Comparison of ENCODE assay signal across 8 cellular contexts in genomic region chr22:18056161-18056666, GRCh38.
DNase-seq lines count a peak whose midpoint lies in the region; ATAC-seq and TF ChIP-seq lines count a peak whose summit lies in the region.

No MANE protein-coding gene starts in this region.

- H3K4me3 ChIP-seq in duodenal mucosa (ENCODE audit: low read depth in 1 of 2, low read length in 2 of 2), result no peak overlapping the region

- TF ChIP-seq CTCF in GM10248 (IDR thresholded peaks at IDR 0.05; ENCODE audit: control extremely low read depth, extremely low read depth, low read depth, missing control alignments), result no peak
- no peak for TF ChIP-seq CTCF in nephron (IDR thresholded peaks at IDR 0.05; ENCODE audit: unreplicated experiment in 3 of 3)

- H3K9ac ChIP-seq in duodenal mucosa (ENCODE audit: low read depth in 1 of 2, low read length in 2 of 2), result no peak overlapping the region

- H3K4me1 Mint-ChIP-seq in nephron, result peaks cover 16% of the 10 kb centered on the region
- peaks cover 2% of the 10 kb centered on the region for H3K4me1 Mint-ChIP-seq in activated naive CD4-positive, alpha-beta T cell treated with anti-CD3 and anti-CD28 coated beads, Interleukin-2, amount 10 ng/mL, durations not matched to agents 7 days and 5 days

- no peak for ATAC-seq in HG03342 (IDR thresholded peaks at IDR 0.05; ENCODE audit: unreplicated experiment)

- H3K9me3 Mint-ChIP-seq in nephron, result peaks cover 2% of the 10 kb centered on the region
- no peaks in the 10 kb centered on the region for H3K9me3 Mint-ChIP-seq in activated naive CD4-positive, alpha-beta T cell treated with anti-CD3 and anti-CD28 coated beads, Interleukin-2, amount 10 ng/mL, durations not matched to agents 7 days and 5 days

- no peak overlapping the region for H3K4me3 Mint-ChIP-seq in nephron
- H3K4me3 Mint-ChIP-seq in activated naive CD4-positive, alpha-beta T cell treated with anti-CD3 and anti-CD28 coated beads, Interleukin-2, amount 10 ng/mL, durations not matched to agents 7 days and 5 days, result no peak overlapping the region

- H3K27me3 ChIP-seq in duodenal mucosa (ENCODE audit: control insufficient read depth in 1 of 2, insufficient read depth in 2 of 2, low read length in 2 of 2), result no peaks in the 10 kb centered on the region

- no peaks in the 10 kb centered on the region for H3K36me3 ChIP-seq in duodenal mucosa (ENCODE audit: control insufficient read depth in 1 of 2, insufficient read depth in 2 of 2, low read length in 2 of 2)

- H3K27ac Mint-ChIP-seq in nephron, result peak overlapping the region; percentile 32 to 63 (median 57)
- no peak overlapping the region for H3K27ac Mint-ChIP-seq in activated naive CD4-positive, alpha-beta T cell treated with anti-CD3 and anti-CD28 coated beads, Interleukin-2, amount 10 ng/mL, durations not matched to agents 7 days and 5 days

- H3K4me1 ChIP-seq in duodenal mucosa (ENCODE audit: control insufficient read depth in 1 of 2, insufficient read depth in 2 of 2, low read length in 2 of 2), result peaks cover 18 to 22% of the 10 kb centered on the region in 2 donors

- no peaks in the 10 kb centered on the region for H3K36me3 Mint-ChIP-seq in nephron (ENCODE audit: low read depth)
- H3K36me3 Mint-ChIP-seq in activated naive CD4-positive, alpha-beta T cell treated with anti-CD3 and anti-CD28 coated beads, Interleukin-2, amount 10 ng/mL, durations not matched to agents 7 days and 5 days, result no peaks in the 10 kb centered on the region

- DNase-seq in GM10248 (ENCODE audit: extremely low spot score), result peak; percentile 46
- peak; percentile 62 for DNase-seq in NCI-H2227 treated with DMSO at 0.1 percent for 48 hours (lab: John Stamatoyannopoulos, UW)
- DNase-seq in activated CD8-positive, alpha-beta memory T cell treated with anti-CD3 and anti-CD28 coated beads for 24 hours, result no peak
- DNase-seq in cortex of kidney (lab: John Stamatoyannopoulos, UW), result no peak
- no peak for DNase-seq in activated naive CD4-positive, alpha-beta T cell treated with anti-CD3 and anti-CD28 coated beads, Interleukin-2, amount 10 ng/mL, durations not matched to agents 7 days and 5 days

- no peaks in the 10 kb centered on the region for H3K9me3 ChIP-seq in duodenal mucosa (ENCODE audit: control insufficient read depth in 1 of 2, low read length in 2 of 2)

- peak overlapping the region; percentile 20 for H3K27ac ChIP-seq in duodenal mucosa (ENCODE audit: low read depth, low read length)

- H3K27me3 Mint-ChIP-seq in nephron (ENCODE audit: low read depth), result peaks cover 25% of the 10 kb centered on the region
- peaks cover 20% of the 10 kb centered on the region for H3K27me3 Mint-ChIP-seq in activated naive CD4-positive, alpha-beta T cell treated with anti-CD3 and anti-CD28 coated beads, Interleukin-2, amount 10 ng/mL, durations not matched to agents 7 days and 5 days

- CTCF ChIA-PET in GM10248 (lab: Yijun Ruan, JAX), result interaction anchor here (0.9 to 6.9 kb wide), 13 partner anchors 9 to 135 kb away, joined by 3 to 50 read pairs (median 3); partner anchors contain the start of gene MICAL3
- CTCF ChIA-PET in activated naive CD4-positive, alpha-beta T cell treated with anti-CD3 and anti-CD28 coated beads, Interleukin-2, amount 10 ng/mL, durations not matched to agents 7 days and 5 days (lab: Charles Lee), result interaction anchor here (0.7 to 0.9 kb wide), 2 partner anchors 20 to 226 kb away, joined by 3 to 4 read pairs; no protein-coding TSS in a partner anchor

- POLR2A ChIA-PET in GM10248 (lab: Yijun Ruan, JAX), result interaction anchor here (0.8 kb wide), 2 partner anchors 29 to 60 kb away, joined by 3 to 4 read pairs; no protein-coding TSS in a partner anchor

Comparison
In these comparisons a context has a peak if more than half of its experiments do, and no peak if none do; other contexts are left out.
1. DNase-seq: peak in GM10248 (single experiment) and NCI-H2227 treated with DMSO at 0.1 percent for 48 hours (single experiment); none in activated CD8-positive, alpha-beta memory T cell treated with anti-CD3 and anti-CD28 coated beads for 24 hours (single experiment), cortex of kidney (single experiment) and activated naive CD4-positive, alpha-beta T cell treated with anti-CD3 and anti-CD28 coated beads, Interleukin-2, amount 10 ng/mL, durations not matched to agents 7 days and 5 days (single experiment).